Comparison of ENCODE assay signal across 1 cellular context in the genomic region with DNA sequence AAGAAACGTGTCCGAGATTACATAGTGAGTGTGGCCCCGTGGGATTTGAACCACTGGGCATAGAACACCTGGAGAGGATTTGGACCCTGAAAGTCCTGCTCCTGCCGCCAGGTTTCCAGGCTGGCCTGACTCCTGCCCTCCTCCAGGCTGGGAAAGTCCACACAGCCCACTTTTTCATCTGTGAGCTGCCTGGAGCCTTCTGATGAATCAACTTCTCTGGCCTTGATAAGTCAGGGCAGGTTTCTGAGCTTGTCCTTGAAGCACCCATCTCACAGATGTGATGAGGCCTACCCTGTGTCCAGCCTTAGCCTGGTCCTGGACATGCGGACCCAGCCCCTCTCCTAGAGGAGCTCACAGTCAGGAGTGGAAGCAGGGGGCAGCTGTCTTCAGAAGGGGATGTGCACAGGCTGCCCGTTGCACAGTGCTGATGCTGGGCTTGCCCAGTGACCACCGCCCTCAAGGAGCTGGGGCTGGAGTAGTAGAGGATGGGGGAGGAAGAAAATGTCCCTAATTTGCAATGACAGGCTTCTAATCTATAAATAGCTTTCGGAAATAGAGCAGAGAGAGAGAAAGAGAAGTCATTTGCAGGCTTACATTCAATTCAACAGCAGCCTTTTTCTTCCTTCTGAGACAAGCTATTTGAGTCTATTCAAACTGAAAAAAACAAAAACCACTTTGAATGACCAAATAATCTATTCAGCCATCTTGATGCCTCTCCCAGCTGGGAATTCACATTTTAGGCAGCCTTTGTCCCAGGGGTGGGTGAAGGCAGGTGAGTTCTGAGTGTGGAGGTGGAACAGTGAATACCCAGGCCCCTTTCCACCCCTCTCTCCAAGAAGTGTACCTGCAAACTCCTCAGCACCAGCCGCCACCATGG.
TF ChIP-seq lines count a peak whose summit lies in the region.

No MANE protein-coding gene starts in this region.

TF ChIP-seq in WTC11, 78 proteins besides CTCF, POLR2A, EP300 and RAD21 (continued from another document):
- TF ChIP-seq, protein P1, sequence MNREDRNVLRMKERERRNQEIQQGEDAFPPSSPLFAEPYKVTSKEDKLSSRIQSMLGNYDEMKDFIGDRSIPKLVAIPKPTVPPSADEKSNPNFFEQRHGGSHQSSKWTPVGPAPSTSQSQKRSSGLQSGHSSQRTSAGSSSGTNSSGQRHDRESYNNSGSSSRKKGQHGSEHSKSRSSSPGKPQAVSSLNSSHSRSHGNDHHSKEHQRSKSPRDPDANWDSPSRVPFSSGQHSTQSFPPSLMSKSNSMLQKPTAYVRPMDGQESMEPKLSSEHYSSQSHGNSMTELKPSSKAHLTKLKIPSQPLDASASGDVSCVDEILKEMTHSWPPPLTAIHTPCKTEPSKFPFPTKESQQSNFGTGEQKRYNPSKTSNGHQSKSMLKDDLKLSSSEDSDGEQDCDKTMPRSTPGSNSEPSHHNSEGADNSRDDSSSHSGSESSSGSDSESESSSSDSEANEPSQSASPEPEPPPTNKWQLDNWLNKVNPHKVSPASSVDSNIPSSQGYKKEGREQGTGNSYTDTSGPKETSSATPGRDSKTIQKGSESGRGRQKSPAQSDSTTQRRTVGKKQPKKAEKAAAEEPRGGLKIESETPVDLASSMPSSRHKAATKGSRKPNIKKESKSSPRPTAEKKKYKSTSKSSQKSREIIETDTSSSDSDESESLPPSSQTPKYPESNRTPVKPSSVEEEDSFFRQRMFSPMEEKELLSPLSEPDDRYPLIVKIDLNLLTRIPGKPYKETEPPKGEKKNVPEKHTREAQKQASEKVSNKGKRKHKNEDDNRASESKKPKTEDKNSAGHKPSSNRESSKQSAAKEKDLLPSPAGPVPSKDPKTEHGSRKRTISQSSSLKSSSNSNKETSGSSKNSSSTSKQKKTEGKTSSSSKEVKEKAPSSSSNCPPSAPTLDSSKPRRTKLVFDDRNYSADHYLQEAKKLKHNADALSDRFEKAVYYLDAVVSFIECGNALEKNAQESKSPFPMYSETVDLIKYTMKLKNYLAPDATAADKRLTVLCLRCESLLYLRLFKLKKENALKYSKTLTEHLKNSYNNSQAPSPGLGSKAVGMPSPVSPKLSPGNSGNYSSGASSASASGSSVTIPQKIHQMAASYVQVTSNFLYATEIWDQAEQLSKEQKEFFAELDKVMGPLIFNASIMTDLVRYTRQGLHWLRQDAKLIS (CRISPR knock-in tag; IDR thresholded peaks at IDR 0.05; ENCODE audit: borderline replicate concordance) = no peak
- TF ChIP-seq, protein P2, sequence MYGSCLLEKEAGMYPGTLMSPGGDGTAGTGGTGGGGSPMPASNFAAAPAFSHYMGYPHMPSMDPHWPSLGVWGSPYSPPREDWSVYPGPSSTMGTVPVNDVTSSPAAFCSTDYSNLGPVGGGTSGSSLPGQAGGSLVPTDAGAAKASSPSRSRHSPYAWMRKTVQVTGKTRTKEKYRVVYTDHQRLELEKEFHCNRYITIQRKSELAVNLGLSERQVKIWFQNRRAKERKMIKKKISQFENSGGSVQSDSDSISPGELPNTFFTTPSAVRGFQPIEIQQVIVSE (CRISPR knock-in tag; IDR thresholded peaks at IDR 0.05; ENCODE audit: borderline replicate concordance) = no peak
- TF ChIP-seq ZBTB21 (CRISPR knock-in tag; IDR thresholded peaks at IDR 0.05; ENCODE audit: borderline replicate concordance) (no peak), ZNF138 (CRISPR knock-in tag; conservative IDR thresholded peaks at IDR 0.05) (no peak), KAT7 (CRISPR knock-in tag; IDR thresholded peaks at IDR 0.05; ENCODE audit: borderline replicate concordance) (no peak), GRHL2 (CRISPR knock-in tag; IDR thresholded peaks at IDR 0.05; ENCODE audit: insufficient replicate concordance, severe bottlenecking) (no peak)
- TF ChIP-seq, protein P3, sequence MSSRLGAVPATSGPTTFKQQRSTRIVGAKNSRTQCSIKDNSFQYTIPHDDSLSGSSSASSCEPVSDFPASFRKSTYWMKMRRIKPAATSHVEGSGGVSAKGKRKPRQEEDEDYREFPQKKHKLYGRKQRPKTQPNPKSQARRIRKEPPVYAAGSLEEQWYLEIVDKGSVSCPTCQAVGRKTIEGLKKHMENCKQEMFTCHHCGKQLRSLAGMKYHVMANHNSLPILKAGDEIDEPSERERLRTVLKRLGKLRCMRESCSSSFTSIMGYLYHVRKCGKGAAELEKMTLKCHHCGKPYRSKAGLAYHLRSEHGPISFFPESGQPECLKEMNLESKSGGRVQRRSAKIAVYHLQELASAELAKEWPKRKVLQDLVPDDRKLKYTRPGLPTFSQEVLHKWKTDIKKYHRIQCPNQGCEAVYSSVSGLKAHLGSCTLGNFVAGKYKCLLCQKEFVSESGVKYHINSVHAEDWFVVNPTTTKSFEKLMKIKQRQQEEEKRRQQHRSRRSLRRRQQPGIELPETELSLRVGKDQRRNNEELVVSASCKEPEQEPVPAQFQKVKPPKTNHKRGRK (CRISPR knock-in tag; IDR thresholded peaks at IDR 0.05; ENCODE audit: borderline replicate concordance) = no peak
- TF ChIP-seq, protein P4, sequence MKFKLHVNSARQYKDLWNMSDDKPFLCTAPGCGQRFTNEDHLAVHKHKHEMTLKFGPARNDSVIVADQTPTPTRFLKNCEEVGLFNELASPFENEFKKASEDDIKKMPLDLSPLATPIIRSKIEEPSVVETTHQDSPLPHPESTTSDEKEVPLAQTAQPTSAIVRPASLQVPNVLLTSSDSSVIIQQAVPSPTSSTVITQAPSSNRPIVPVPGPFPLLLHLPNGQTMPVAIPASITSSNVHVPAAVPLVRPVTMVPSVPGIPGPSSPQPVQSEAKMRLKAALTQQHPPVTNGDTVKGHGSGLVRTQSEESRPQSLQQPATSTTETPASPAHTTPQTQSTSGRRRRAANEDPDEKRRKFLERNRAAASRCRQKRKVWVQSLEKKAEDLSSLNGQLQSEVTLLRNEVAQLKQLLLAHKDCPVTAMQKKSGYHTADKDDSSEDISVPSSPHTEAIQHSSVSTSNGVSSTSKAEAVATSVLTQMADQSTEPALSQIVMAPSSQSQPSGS (CRISPR knock-in tag; IDR thresholded peaks at IDR 0.05; ENCODE audit: borderline replicate concordance, low read depth) = no peak
- TF ChIP-seq, protein P5, sequence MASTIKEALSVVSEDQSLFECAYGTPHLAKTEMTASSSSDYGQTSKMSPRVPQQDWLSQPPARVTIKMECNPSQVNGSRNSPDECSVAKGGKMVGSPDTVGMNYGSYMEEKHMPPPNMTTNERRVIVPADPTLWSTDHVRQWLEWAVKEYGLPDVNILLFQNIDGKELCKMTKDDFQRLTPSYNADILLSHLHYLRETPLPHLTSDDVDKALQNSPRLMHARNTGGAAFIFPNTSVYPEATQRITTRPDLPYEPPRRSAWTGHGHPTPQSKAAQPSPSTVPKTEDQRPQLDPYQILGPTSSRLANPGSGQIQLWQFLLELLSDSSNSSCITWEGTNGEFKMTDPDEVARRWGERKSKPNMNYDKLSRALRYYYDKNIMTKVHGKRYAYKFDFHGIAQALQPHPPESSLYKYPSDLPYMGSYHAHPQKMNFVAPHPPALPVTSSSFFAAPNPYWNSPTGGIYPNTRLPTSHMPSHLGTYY (CRISPR knock-in tag; IDR thresholded peaks at IDR 0.05) = no peak
- TF ChIP-seq, protein P6, sequence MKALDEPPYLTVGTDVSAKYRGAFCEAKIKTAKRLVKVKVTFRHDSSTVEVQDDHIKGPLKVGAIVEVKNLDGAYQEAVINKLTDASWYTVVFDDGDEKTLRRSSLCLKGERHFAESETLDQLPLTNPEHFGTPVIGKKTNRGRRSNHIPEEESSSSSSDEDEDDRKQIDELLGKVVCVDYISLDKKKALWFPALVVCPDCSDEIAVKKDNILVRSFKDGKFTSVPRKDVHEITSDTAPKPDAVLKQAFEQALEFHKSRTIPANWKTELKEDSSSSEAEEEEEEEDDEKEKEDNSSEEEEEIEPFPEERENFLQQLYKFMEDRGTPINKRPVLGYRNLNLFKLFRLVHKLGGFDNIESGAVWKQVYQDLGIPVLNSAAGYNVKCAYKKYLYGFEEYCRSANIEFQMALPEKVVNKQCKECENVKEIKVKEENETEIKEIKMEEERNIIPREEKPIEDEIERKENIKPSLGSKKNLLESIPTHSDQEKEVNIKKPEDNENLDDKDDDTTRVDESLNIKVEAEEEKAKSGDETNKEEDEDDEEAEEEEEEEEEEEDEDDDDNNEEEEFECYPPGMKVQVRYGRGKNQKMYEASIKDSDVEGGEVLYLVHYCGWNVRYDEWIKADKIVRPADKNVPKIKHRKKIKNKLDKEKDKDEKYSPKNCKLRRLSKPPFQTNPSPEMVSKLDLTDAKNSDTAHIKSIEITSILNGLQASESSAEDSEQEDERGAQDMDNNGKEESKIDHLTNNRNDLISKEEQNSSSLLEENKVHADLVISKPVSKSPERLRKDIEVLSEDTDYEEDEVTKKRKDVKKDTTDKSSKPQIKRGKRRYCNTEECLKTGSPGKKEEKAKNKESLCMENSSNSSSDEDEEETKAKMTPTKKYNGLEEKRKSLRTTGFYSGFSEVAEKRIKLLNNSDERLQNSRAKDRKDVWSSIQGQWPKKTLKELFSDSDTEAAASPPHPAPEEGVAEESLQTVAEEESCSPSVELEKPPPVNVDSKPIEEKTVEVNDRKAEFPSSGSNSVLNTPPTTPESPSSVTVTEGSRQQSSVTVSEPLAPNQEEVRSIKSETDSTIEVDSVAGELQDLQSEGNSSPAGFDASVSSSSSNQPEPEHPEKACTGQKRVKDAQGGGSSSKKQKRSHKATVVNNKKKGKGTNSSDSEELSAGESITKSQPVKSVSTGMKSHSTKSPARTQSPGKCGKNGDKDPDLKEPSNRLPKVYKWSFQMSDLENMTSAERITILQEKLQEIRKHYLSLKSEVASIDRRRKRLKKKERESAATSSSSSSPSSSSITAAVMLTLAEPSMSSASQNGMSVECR (CRISPR knock-in tag; IDR thresholded peaks at IDR 0.05; ENCODE audit: borderline replicate concordance) = no peak
- TF ChIP-seq, protein P7, sequence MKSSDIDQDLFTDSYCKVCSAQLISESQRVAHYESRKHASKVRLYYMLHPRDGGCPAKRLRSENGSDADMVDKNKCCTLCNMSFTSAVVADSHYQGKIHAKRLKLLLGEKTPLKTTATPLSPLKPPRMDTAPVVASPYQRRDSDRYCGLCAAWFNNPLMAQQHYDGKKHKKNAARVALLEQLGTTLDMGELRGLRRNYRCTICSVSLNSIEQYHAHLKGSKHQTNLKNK (CRISPR knock-in tag; IDR thresholded peaks at IDR 0.05) = no peak
- TF ChIP-seq, protein P8, sequence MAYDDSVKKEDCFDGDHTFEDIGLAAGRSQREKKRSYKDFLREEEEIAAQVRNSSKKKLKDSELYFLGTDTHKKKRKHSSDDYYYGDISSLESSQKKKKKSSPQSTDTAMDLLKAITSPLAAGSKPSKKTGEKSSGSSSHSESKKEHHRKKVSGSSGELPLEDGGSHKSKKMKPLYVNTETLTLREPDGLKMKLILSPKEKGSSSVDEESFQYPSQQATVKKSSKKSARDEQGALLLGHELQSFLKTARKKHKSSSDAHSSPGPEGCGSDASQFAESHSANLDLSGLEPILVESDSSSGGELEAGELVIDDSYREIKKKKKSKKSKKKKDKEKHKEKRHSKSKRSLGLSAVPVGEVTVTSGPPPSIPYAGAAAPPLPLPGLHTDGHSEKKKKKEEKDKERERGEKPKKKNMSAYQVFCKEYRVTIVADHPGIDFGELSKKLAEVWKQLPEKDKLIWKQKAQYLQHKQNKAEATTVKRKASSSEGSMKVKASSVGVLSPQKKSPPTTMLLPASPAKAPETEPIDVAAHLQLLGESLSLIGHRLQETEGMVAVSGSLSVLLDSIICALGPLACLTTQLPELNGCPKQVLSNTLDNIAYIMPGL (CRISPR knock-in tag; IDR thresholded peaks at IDR 0.05) = no peak
- TF ChIP-seq, protein P9, sequence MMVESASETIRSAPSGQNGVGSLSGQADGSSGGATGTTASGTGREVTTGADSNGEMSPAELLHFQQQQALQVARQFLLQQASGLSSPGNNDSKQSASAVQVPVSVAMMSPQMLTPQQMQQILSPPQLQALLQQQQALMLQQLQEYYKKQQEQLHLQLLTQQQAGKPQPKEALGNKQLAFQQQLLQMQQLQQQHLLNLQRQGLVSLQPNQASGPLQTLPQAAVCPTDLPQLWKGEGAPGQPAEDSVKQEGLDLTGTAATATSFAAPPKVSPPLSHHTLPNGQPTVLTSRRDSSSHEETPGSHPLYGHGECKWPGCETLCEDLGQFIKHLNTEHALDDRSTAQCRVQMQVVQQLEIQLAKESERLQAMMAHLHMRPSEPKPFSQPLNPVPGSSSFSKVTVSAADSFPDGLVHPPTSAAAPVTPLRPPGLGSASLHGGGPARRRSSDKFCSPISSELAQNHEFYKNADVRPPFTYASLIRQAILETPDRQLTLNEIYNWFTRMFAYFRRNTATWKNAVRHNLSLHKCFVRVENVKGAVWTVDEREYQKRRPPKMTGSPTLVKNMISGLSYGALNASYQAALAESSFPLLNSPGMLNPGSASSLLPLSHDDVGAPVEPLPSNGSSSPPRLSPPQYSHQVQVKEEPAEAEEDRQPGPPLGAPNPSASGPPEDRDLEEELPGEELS (CRISPR knock-in tag; IDR thresholded peaks at IDR 0.05) = no peak
